In genomic region chr12:52884526-52885293, GRCh38 we compare ENCODE assay signal across 8 cellular contexts. TPM values are rescaled to one million over a fixed set of nuclear protein-coding genes. Genes with fewer than 3 reads are reported as not detected.
A peak's percentile ranks its signal among the peaks of the same experiment; 100 is the strongest.
DNase-seq lines count a peak whose midpoint lies in the region; ATAC-seq lines count a peak whose summit lies in the region.

No MANE protein-coding gene starts in this region.

- H3K27me3 Mint-ChIP-seq in effector memory CD8-positive, alpha-beta T cell = peaks cover 11 to 32% of the 10 kb centered on the region in 2 donors
- H3K27me3 Mint-ChIP-seq in naive B cell = peaks cover 14 to 48% (median 26%) of the 10 kb centered on the region in 3 donors

- H3K36me3 Mint-ChIP-seq in effector memory CD8-positive, alpha-beta T cell (ENCODE audit: insufficient read depth) = no peaks in the 10 kb centered on the region
- H3K36me3 Mint-ChIP-seq in naive B cell = no peaks in the 10 kb centered on the region
- H3K36me3 Mint-ChIP-seq in stimulated activated effector memory CD8-positive, alpha-beta T cell treated with anti-CD3 and anti-CD28 coated beads, Interleukin-12 subunit alpha, Interleukin-12 subunit beta, amount 100 ng/mL, for 72 hours = no peaks in the 10 kb centered on the region

- peak; percentile 78 for ATAC-seq in effector memory CD8-positive, alpha-beta T cell (replicated peaks)
- ATAC-seq in naive B cell (ENCODE audit: low read depth in 2 of 2) = peak; percentile 58 to 74
- ATAC-seq in stimulated activated effector memory CD8-positive, alpha-beta T cell treated with anti-CD3 and anti-CD28 coated beads, Interleukin-12 subunit alpha, Interleukin-12 subunit beta, amount 100 ng/mL, for 72 hours = peak; percentile 85
- ATAC-seq in GM18858 (IDR thresholded peaks at IDR 0.05; ENCODE audit: unreplicated experiment) = no peak

- peaks cover 5 to 7% of the 10 kb centered on the region in 2 donors for H3K4me1 Mint-ChIP-seq in effector memory CD8-positive, alpha-beta T cell (ENCODE audit: low read depth in 2 of 2)
- H3K4me1 Mint-ChIP-seq in naive B cell = peaks cover 5 to 9% (median 7%) of the 10 kb centered on the region in 3 donors
- peaks cover 7% of the 10 kb centered on the region for H3K4me1 Mint-ChIP-seq in stimulated activated effector memory CD8-positive, alpha-beta T cell treated with anti-CD3 and anti-CD28 coated beads, Interleukin-12 subunit alpha, Interleukin-12 subunit beta, amount 100 ng/mL, for 72 hours

- no peak overlapping the region for H3K27ac Mint-ChIP-seq in effector memory CD8-positive, alpha-beta T cell
- H3K27ac Mint-ChIP-seq in naive B cell = peak overlapping the region in 2 of 6 donors; percentile 21 to 23
- H3K27ac Mint-ChIP-seq in stimulated activated effector memory CD8-positive, alpha-beta T cell treated with anti-CD3 and anti-CD28 coated beads, Interleukin-12 subunit alpha, Interleukin-12 subunit beta, amount 100 ng/mL, for 72 hours = no peak overlapping the region

- no peak overlapping the region for H3K4me3 Mint-ChIP-seq in effector memory CD8-positive, alpha-beta T cell
- H3K4me3 Mint-ChIP-seq in naive B cell = no peak overlapping the region
- no peak overlapping the region for H3K4me3 Mint-ChIP-seq in stimulated activated effector memory CD8-positive, alpha-beta T cell treated with anti-CD3 and anti-CD28 coated beads, Interleukin-12 subunit alpha, Interleukin-12 subunit beta, amount 100 ng/mL, for 72 hours

- H3K9me3 Mint-ChIP-seq in effector memory CD8-positive, alpha-beta T cell = no peaks in the 10 kb centered on the region
- H3K9me3 Mint-ChIP-seq in naive B cell = no peaks in the 10 kb centered on the region
- no peaks in the 10 kb centered on the region for H3K9me3 Mint-ChIP-seq in stimulated activated effector memory CD8-positive, alpha-beta T cell treated with anti-CD3 and anti-CD28 coated beads, Interleukin-12 subunit alpha, Interleukin-12 subunit beta, amount 100 ng/mL, for 72 hours

- peak; percentile 34 to 40 for DNase-seq in AML-193 (lab: John Stamatoyannopoulos, UW)
- peak; percentile 48 for DNase-seq in HCEC 1CT
- peak; percentile 11 for DNase-seq in NCI-H82 treated with DMSO at 0.1 percent for 48 hours (lab: John Stamatoyannopoulos, UW; ENCODE audit: unreplicated experiment)
- DNase-seq in activated CD8-positive, alpha-beta memory T cell treated with anti-CD3 and anti-CD28 coated beads for 24 hours = peak; percentile 95
- peak; percentile 73 to 78 (median 75) for DNase-seq in effector memory CD8-positive, alpha-beta T cell
- DNase-seq in naive B cell = peak; percentile 63
- peak; percentile 81 to 91 for DNase-seq in stimulated activated effector memory CD8-positive, alpha-beta T cell treated with anti-CD3 and anti-CD28 coated beads, Interleukin-12 subunit alpha, Interleukin-12 subunit beta, amount 100 ng/mL, for 72 hours (ENCODE audit: low spot score in 2 of 2)

RNA-seq across cellular contexts. Expression of gene KRT8, which starts 20.2 kb away (rescaled TPM):
- not detected for polyA plus RNA-seq in naive B cell (ENCODE audit: low read depth in 6 of 6)

RNA-seq across cellular contexts. Expression of gene KRT78, which starts 35.9 kb away (rescaled TPM):
- polyA plus RNA-seq in naive B cell (ENCODE audit: low read depth in 6 of 6) = not detected

RNA-seq across cellular contexts. Expression of gene KRT79, which starts 50.6 kb away (rescaled TPM):
- polyA plus RNA-seq in naive B cell (ENCODE audit: low read depth in 6 of 6) = not detected

Comparison
In these comparisons a context has a peak if more than half of its experiments do, and no peak if none do; other contexts are left out.
1. DNase-seq: peak in every context shown above with its lines; median percentile 95 in activated CD8-positive, alpha-beta memory T cell treated with anti-CD3 and anti-CD28 coated beads for 24 hours; 86 in stimulated activated effector memory CD8-positive, alpha-beta T cell treated with anti-CD3 and anti-CD28 coated beads, Interleukin-12 subunit alpha, Interleukin-12 subunit beta, amount 100 ng/mL, for 72 hours; 75 in effector memory CD8-positive, alpha-beta T cell; 63 in naive B cell; 48 in HCEC 1CT; 37 in AML-193; 11 in NCI-H82 treated with DMSO at 0.1 percent for 48 hours.